In the genomic region with DNA sequence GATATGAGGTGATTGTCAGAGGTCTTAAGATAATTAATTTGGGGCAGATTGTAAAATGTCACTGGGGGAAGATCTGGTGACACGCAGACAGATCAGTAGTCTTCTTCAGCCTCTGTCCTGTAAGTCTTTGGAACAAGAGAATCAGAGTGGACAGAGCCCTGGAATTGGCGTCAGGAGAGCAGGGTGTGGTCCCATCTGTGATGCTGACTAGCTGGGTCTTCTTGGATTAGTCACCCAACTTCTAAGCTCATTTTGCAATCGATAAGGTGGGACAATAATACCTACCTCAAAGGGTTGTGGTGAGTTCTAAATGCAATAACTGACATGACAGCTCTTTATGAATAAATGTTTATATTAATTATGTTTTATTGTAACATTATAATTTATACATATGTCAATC, we compare ENCODE assay signal across 22 cellular contexts. TPM values are rescaled to one million over a fixed set of nuclear protein-coding genes. Genes with fewer than 3 reads are reported as not detected.
DNase-seq lines count a peak whose midpoint lies in the region; ATAC-seq lines count a peak whose summit lies in the region.
"Had no signal": no experiment of that assay in that cellular context is flagged by ENCODE, and none has a peak within 500 bp of the region (broad histone marks: within the 10 kb centered on the region; RNA-seq: fewer than 3 reads in every experiment).

No MANE protein-coding gene starts in this region.

- no peaks in the 10 kb centered on the region for H3K9me3 Mint-ChIP-seq in CD8-positive, alpha-beta memory T cell
- peaks cover 17% of the 10 kb centered on the region for H3K9me3 Mint-ChIP-seq in activated CD8-positive, alpha-beta T cell treated with anti-CD3 and anti-CD28 coated beads, Interleukin-2, amount 10 ng/mL, durations not matched to agents 7 days and 5 days (ENCODE audit: insufficient read depth)
- no peaks in the 10 kb centered on the region for H3K9me3 Mint-ChIP-seq in immature natural killer cell

- H2BK120ac ChIP-seq in mesendoderm (ENCODE audit: low read depth, low read length): no peak overlapping the region

- H3K36me3 ChIP-seq in CD8-positive, alpha-beta memory T cell (ENCODE audit: insufficient read depth, low read length): no peaks in the 10 kb centered on the region
- no peaks in the 10 kb centered on the region for H3K36me3 ChIP-seq in mesendoderm (ENCODE audit: control insufficient read depth, insufficient read depth, low read length)
- H3K36me3 ChIP-seq: left lung, tibial nerve had no signal

- no peaks in the 10 kb centered on the region for H3K79me2 ChIP-seq in mesendoderm (ENCODE audit: control insufficient read depth, insufficient read depth, low read length)

- no peaks in the 10 kb centered on the region for H3K79me1 ChIP-seq in mesendoderm (ENCODE audit: low read length)

- no peak overlapping the region for H3K23ac ChIP-seq in mesendoderm (ENCODE audit: low read length)

- H3K27me3 Mint-ChIP-seq in CD8-positive, alpha-beta memory T cell: peaks cover 0 to 2% of the 10 kb centered on the region in 2 donors
- no peaks in the 10 kb centered on the region for H3K27me3 Mint-ChIP-seq in activated CD8-positive, alpha-beta T cell treated with anti-CD3 and anti-CD28 coated beads, Interleukin-2, amount 10 ng/mL, durations not matched to agents 7 days and 5 days (ENCODE audit: low read depth)
- peaks cover 6 to 15% (median 13%) of the 10 kb centered on the region in 3 donors for H3K27me3 Mint-ChIP-seq in immature natural killer cell (ENCODE audit: low read depth in 3 of 3)

- no peaks in the 10 kb centered on the region for H3K9me3 ChIP-seq in CD8-positive, alpha-beta memory T cell (ENCODE audit: low read length)
- H3K9me3 ChIP-seq: left lung, SK-N-SH, tibial nerve had no signal

- H3K9ac ChIP-seq in mesendoderm (ENCODE audit: low read length): no peak overlapping the region
- H3K9ac ChIP-seq: SK-N-SH had no signal

- H4K5ac ChIP-seq in mesendoderm (ENCODE audit: low read length): no peak overlapping the region

- no CpG with 5 or more reads among the region's 3 CpGs for WGBS in mesendoderm (ENCODE audit: extremely low coverage, insufficient coverage, low lambda C conversion rate)

- peaks cover 74 to 90% (median 87%) of the 10 kb centered on the region in 3 donors for H3K4me1 Mint-ChIP-seq in CD8-positive, alpha-beta memory T cell
- H3K4me1 Mint-ChIP-seq in activated CD8-positive, alpha-beta T cell treated with anti-CD3 and anti-CD28 coated beads, Interleukin-2, amount 10 ng/mL, durations not matched to agents 7 days and 5 days (ENCODE audit: low read depth): peaks cover 86% of the 10 kb centered on the region
- H3K4me1 Mint-ChIP-seq in immature natural killer cell: peaks cover 75 to 93% of the 10 kb centered on the region in 2 donors

- no peaks in the 10 kb centered on the region for H3K27me3 ChIP-seq in CD8-positive, alpha-beta memory T cell (ENCODE audit: insufficient read depth, low read length, poor library complexity, severe bottlenecking)
- H3K27me3 ChIP-seq in mesendoderm (ENCODE audit: insufficient read depth, low read length, poor library complexity): no peaks in the 10 kb centered on the region
- H3K27me3 ChIP-seq: left lung, tibial nerve had no signal

- H3K4me1 ChIP-seq in CD8-positive, alpha-beta memory T cell (ENCODE audit: insufficient read depth, low read length): peaks cover 48% of the 10 kb centered on the region
- H3K4me1 ChIP-seq in mesendoderm (ENCODE audit: control insufficient read depth, low read depth, low read length): no peaks in the 10 kb centered on the region
- H3K4me1 ChIP-seq: tibial nerve had no signal

- H2AK5ac ChIP-seq in mesendoderm (ENCODE audit: low read length): no peak overlapping the region

- CTCF ChIA-PET in CD8-positive, alpha-beta memory T cell (lab: Charles Lee): interaction anchor here (1.1 to 1.3 kb wide), 3 partner anchors 26 to 56 kb away, joined by 3 to 5 read pairs (median 3); no protein-coding TSS in a partner anchor
- CTCF ChIA-PET in activated CD8-positive, alpha-beta T cell treated with anti-CD3 and anti-CD28 coated beads, Interleukin-2, amount 10 ng/mL, durations not matched to agents 7 days and 5 days (lab: Charles Lee): interaction anchor here (1.2 to 7.6 kb wide), 4 partner anchors 11 to 56 kb away, joined by 4 to 81 read pairs (median 9); no protein-coding TSS in a partner anchor

- peak overlapping the region; percentile 73 to 98 (median 88) for H3K27ac Mint-ChIP-seq in CD8-positive, alpha-beta memory T cell
- H3K27ac Mint-ChIP-seq in activated CD8-positive, alpha-beta T cell treated with anti-CD3 and anti-CD28 coated beads, Interleukin-2, amount 10 ng/mL, durations not matched to agents 7 days and 5 days: peak overlapping the region; percentile 83
- H3K27ac Mint-ChIP-seq in immature natural killer cell: peak overlapping the region; percentile 96 to 99 (median 99)
- H3K27ac Mint-ChIP-seq: CD14-positive monocyte had no signal

- peaks cover 17 to 50% (median 28%) of the 10 kb centered on the region in 3 donors for H3K36me3 Mint-ChIP-seq in CD8-positive, alpha-beta memory T cell
- peaks cover 65% of the 10 kb centered on the region for H3K36me3 Mint-ChIP-seq in activated CD8-positive, alpha-beta T cell treated with anti-CD3 and anti-CD28 coated beads, Interleukin-2, amount 10 ng/mL, durations not matched to agents 7 days and 5 days (ENCODE audit: low read depth)
- H3K36me3 Mint-ChIP-seq in immature natural killer cell: peaks cover 61 to 82% (median 69%) of the 10 kb centered on the region in 3 donors

- no peak overlapping the region for H3K4me2 ChIP-seq in mesendoderm (ENCODE audit: low read length)
- H3K4me2 ChIP-seq: SK-N-SH had no signal

- POLR2A ChIA-PET in CD8-positive, alpha-beta memory T cell (lab: Charles Lee): interaction anchor here (1.0 kb wide), 1 partner anchor 12 kb away, joined by 3 read pairs; no protein-coding TSS in a partner anchor
- POLR2A ChIA-PET in activated CD8-positive, alpha-beta T cell treated with anti-CD3 and anti-CD28 coated beads, Interleukin-2, amount 10 ng/mL, durations not matched to agents 7 days and 5 days (lab: Charles Lee): interaction anchor here (0.6 to 2.0 kb wide), 2 partner anchors 11 to 35 kb away, joined by 3 to 7 read pairs; no protein-coding TSS in a partner anchor

- peak overlapping the region; percentile 2 for H3K4me3 ChIP-seq in CD8-positive, alpha-beta memory T cell (ENCODE audit: low read length)
- no peak overlapping the region for H3K4me3 ChIP-seq in mesendoderm (ENCODE audit: low read length)
- H3K4me3 ChIP-seq: left lung, tibial nerve had no signal

- no peak overlapping the region for H3K18ac ChIP-seq in mesendoderm (ENCODE audit: low read length)

- H2BK15ac ChIP-seq in mesendoderm (replicated peaks; ENCODE audit: low read depth): no peak overlapping the region

- no peak overlapping the region for H3K4ac ChIP-seq in mesendoderm (ENCODE audit: low read depth, low read length)

- peak; percentile 25 for DNase-seq in NK-92 treated with Interleukin-12 subunit alpha and Interleukin-12 subunit beta, amount 100 ng/mL, for 24 hours (lab: John Stamatoyannopoulos, UW)
- DNase-seq in NK-92 (lab: John Stamatoyannopoulos, UW; ENCODE audit: unreplicated experiment) (no peak), immature natural killer cell (no peak), mesendoderm (no peak)
- no peak for DNase-seq in CD8-positive, alpha-beta memory T cell
- no peak for DNase-seq in activated CD8-positive, alpha-beta T cell treated with anti-CD3 and anti-CD28 coated beads, Interleukin-2, amount 10 ng/mL, durations not matched to agents 7 days and 5 days
- DNase-seq: 8988T; amniotic stem cell; HCEC 1CT; left lung; NCI-H2029 treated with DMSO at 0.1 percent for 48 hours; NCI-H524 treated with DMSO at 0.1 percent for 48 hours; SK-N-SH; stimulated activated CD4-positive, alpha-beta T cell treated with anti-CD3 and anti-CD28 coated beads, Interleukin-4, amount 100 ng/mL, for 1 hour had no signal

- no peak overlapping the region for H3K56ac ChIP-seq in mesendoderm (ENCODE audit: low read length)

- no peak for ATAC-seq in activated CD8-positive, alpha-beta T cell treated with anti-CD3 and anti-CD28 coated beads, Interleukin-2, amount 10 ng/mL, durations not matched to agents 7 days and 5 days
- ATAC-seq in HG02852 (IDR thresholded peaks at IDR 0.05; ENCODE audit: unreplicated experiment) (no peak), GM18520 (IDR thresholded peaks at IDR 0.05; ENCODE audit: unreplicated experiment) (no peak)
- ATAC-seq: left lung had no signal

- H3K27ac ChIP-seq in CD8-positive, alpha-beta memory T cell (ENCODE audit: low read depth, low read length): no peak overlapping the region
- H3K27ac ChIP-seq in mesendoderm (ENCODE audit: low read depth, low read length): no peak overlapping the region
- H3K27ac ChIP-seq: left lung, tibial nerve, VCaP had no signal

- H4K8ac ChIP-seq in mesendoderm (ENCODE audit: low read depth, low read length): no peak overlapping the region

- H3K4me3 Mint-ChIP-seq in CD8-positive, alpha-beta memory T cell: peak overlapping the region; percentile 80 to 98 (median 96)
- H3K4me3 Mint-ChIP-seq in activated CD8-positive, alpha-beta T cell treated with anti-CD3 and anti-CD28 coated beads, Interleukin-2, amount 10 ng/mL, durations not matched to agents 7 days and 5 days: peak overlapping the region; percentile 81
- peak overlapping the region; percentile 96 to 100 (median 98) for H3K4me3 Mint-ChIP-seq in immature natural killer cell

- no peak overlapping the region for H2BK5ac ChIP-seq in mesendoderm (ENCODE audit: low read length)

RNA-seq across cellular contexts. Expression of a gene that starts 4.8 kb away (rescaled TPM):
- total RNA-seq in CD8-positive, alpha-beta memory T cell: 10 to 100 TPM; 45.8 to 46.6 TPM
- polyA plus RNA-seq in CD8-positive, alpha-beta memory T cell: 10.6 TPM
- total RNA-seq in activated CD8-positive, alpha-beta T cell treated with anti-CD3 and anti-CD28 coated beads, Interleukin-2, amount 10 ng/mL, durations not matched to agents 7 days and 5 days: 1 to 10 TPM; 6.2 to 6.5 TPM
- polyA plus RNA-seq in immature natural killer cell: 10 to 100 TPM; 20.7 to 60.6 (median 40.2) TPM
- polyA plus RNA-seq in mesendoderm (2013, experiment 1 of 2): not detected
- polyA plus RNA-seq in mesendoderm (2013, experiment 2 of 2): 0.03 TPM
- total RNA-seq: frontal cortex, M059J, osteocyte, tibial nerve had no signal
- polyA plus RNA-seq: CD14-positive monocyte, SK-N-SH had no signal

Comparison
In these comparisons a context has a peak if more than half of its experiments do, and no peak if none do; other contexts are left out.
1. RNA of a gene that starts 4.8 kb away (total RNA-seq): 45.8 to 46.6 TPM in CD8-positive, alpha-beta memory T cell; 6.2 to 6.5 TPM in activated CD8-positive, alpha-beta T cell treated with anti-CD3 and anti-CD28 coated beads, Interleukin-2, amount 10 ng/mL, durations not matched to agents 7 days and 5 days; every median in the first group is over 4 times any median in the second.
2. Peak in every context shown above with its lines, with median percentiles within 50 percentile points of each other: H3K27ac Mint-ChIP-seq and H3K4me3 Mint-ChIP-seq.